ENCODE assay signal across 18 cellular contexts in the genomic region with DNA sequence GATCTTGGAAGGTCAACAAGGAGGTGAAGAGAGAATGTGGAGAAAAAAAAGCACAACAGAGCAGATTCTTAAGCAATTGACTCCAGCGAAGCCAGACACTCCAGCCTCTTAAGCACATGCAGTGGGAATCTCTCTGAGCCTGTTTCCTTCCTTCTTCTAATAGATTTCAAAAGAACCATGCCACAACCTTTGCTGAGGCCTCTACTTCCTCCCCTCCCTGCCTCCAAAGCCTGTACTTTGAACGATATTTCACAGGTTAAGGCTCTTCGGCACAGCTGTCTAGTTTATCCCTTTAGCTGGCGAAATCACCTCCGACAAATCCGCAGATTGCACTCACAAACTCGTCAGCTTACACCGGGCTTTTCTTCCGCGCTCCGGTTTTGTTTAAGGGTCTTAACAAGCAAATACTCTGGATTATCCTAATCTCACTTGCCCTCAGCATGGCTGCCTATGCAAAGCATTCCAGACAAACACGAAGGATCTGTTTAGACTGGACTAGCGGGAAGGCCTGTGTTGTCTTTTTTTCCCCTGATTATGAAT.
DNase-seq lines count a peak whose midpoint lies in the region; ATAC-seq, FAIRE-seq and TF ChIP-seq lines count a peak whose summit lies in the region.
"Had no signal": no experiment of that assay in that cellular context is flagged by ENCODE, and none has a peak within 500 bp of the region (broad histone marks: within the 10 kb centered on the region; RNA-seq: fewer than 3 reads in every experiment).

No MANE protein-coding gene starts in this region.

- no peaks in the 10 kb centered on the region for H3K79me2 ChIP-seq in HepG2 (ENCODE audit: insufficient read depth, low read length)

- CTCF ChIA-PET in HepG2 (lab: Yijun Ruan, JAX; ENCODE audit: low intra/inter-chr PET ratio, low total read pairs) = no interaction called here
- CTCF ChIA-PET in HEK293T (lab: Yijun Ruan, JAX) = no interaction called here

- in situ Hi-C loops in HepG2 (cut with HindIII; ENCODE audit: extremely low pct_ligation_motif_present, low pct_unique_long_range_greater_than_20kb) = no loop called here

- DNase-seq in HepG2 (ENCODE audit: low spot score) = no peak
- DNase-seq in right lobe of liver = no peak
- peak; percentile 1 for DNase-seq in NOMO-1 treated with dmso at 0.1 percent for 144 hours (lab: John Stamatoyannopoulos, UW; ENCODE audit: unreplicated experiment)
- peak; percentile 63 for DNase-seq in islet precursor cell
- no peak for DNase-seq in hepatic stellate cell (ENCODE audit: low spot score)
- DNase-seq in HEK293T (ENCODE audit: extremely low spot score) = no peak
- DNase-seq: 8988T; BE2C; CD8-positive, alpha-beta memory T cell; DMS 273 treated with DMSO at 0.1 percent for 48 hours; HCEC 1CT; NCI-H1048; NCI-H1436 treated with DMSO at 0.1 percent for 48 hours; NCI-H2029 treated with DMSO at 0.1 percent for 48 hours; SHP77 treated with DMSO at 0.1 percent for 48 hours had no signal

- TF ChIP-seq POLR2A in HepG2 (IDR thresholded peaks at IDR 0.05; ENCODE audit: insufficient read depth in 1 of 2, low read depth in 2 of 2, low read length in 2 of 2) = no peak
- TF ChIP-seq POLR2A in right lobe of liver (IDR thresholded peaks at IDR 0.05) = no peak

- 11% methylated on average over 13 of the region's 13 CpGs for WGBS in HepG2 (ENCODE audit: low lambda C conversion rate)
- 55% methylated on average over 13 of the region's 13 CpGs for WGBS in right lobe of liver (ENCODE audit: insufficient coverage, low coverage, low lambda C conversion rate, missing lambda C conversion rate)

- no peak overlapping the region for H3K9ac ChIP-seq in HepG2 (ENCODE audit: insufficient read depth, low read depth, low read length)

- H3K4me3 ChIP-seq in HepG2 (replicated peaks in 1 of 3; ENCODE audit: insufficient read depth in 1 of 3, low read depth in 2 of 3, low read length in 3 of 3) = no peak overlapping the region
- no peak overlapping the region for H3K4me3 ChIP-seq in right lobe of liver

- H3K9me3 ChIP-seq in HepG2 (ENCODE audit: low read length) (no peaks in the 10 kb centered on the region), right lobe of liver (no peaks in the 10 kb centered on the region)
- H3K9me3 ChIP-seq: BE2C had no signal

- POLR2A ChIA-PET in HepG2 (lab: Yijun Ruan, JAX) (no interaction called here), HEK293T (lab: Yijun Ruan, JAX) (no interaction called here)

- no peak overlapping the region for H3K27ac ChIP-seq in HepG2 (ENCODE audit: extremely low read length, insufficient read depth, low read length)
- no peak overlapping the region for H3K27ac ChIP-seq in right lobe of liver

- no peak for FAIRE-seq in HepG2 (lab: Jason Lieb, UNC)
- FAIRE-seq: GM12892 had no signal

- no peaks in the 10 kb centered on the region for H3K4me1 ChIP-seq in HepG2 (ENCODE audit: insufficient read depth, low read length)
- H3K4me1 ChIP-seq in right lobe of liver = no peaks in the 10 kb centered on the region

- peaks cover 5 to 77% of the 10 kb centered on the region in 2 experiments for H3K27me3 ChIP-seq in HepG2 (ENCODE audit: control insufficient read depth in 1 of 2, insufficient read depth in 2 of 2, low read length in 2 of 2)
- H3K27me3 ChIP-seq in right lobe of liver = no peaks in the 10 kb centered on the region
- H3K27me3 ChIP-seq: BE2C had no signal

- no peak for TF ChIP-seq CTCF in HepG2 (CRISPR knock-in tag; IDR thresholded peaks at IDR 0.05)
- no peak for TF ChIP-seq CTCF in right lobe of liver (IDR thresholded peaks at IDR 0.05)

- no peak overlapping the region for H3K4me2 ChIP-seq in HepG2 (ENCODE audit: low read depth, low read length)

- TF ChIP-seq EP300 in HepG2 (IDR thresholded peaks at IDR 0.05; ENCODE audit: low read depth in 2 of 2, low read length in 2 of 2) = no peak
- TF ChIP-seq EP300 in HepG2 (CRISPR knock-in tag; IDR thresholded peaks at IDR 0.05; ENCODE audit: borderline replicate concordance) = no peak

- intact Hi-C loops in HepG2 (cut with micrococcal nuclease; ENCODE audit: unreplicated experiment) = no loop called here
- intact Hi-C loops in right lobe of liver (cut with DNase I) = no loop called here

- H3K36me3 ChIP-seq in HepG2 (replicated peaks in 1 of 2; ENCODE audit: control insufficient read depth in 1 of 2, insufficient read depth in 2 of 2, low read length in 2 of 2) (no peaks in the 10 kb centered on the region), right lobe of liver (no peaks in the 10 kb centered on the region)

- no peak for TF ChIP-seq RAD21 in HepG2 (CRISPR knock-in tag; IDR thresholded peaks at IDR 0.05)

- no peaks in the 10 kb centered on the region for H4K20me1 ChIP-seq in HepG2 (ENCODE audit: insufficient read depth, low read length)

- ATAC-seq in HepG2 = no peak
- ATAC-seq in right lobe of liver = no peak
- no peak for ATAC-seq in GM19452 (IDR thresholded peaks at IDR 0.05; ENCODE audit: unreplicated experiment)
- no peak for ATAC-seq in GM19395 (IDR thresholded peaks at IDR 0.05; ENCODE audit: unreplicated experiment)

- peak overlapping the region; percentile 10 for H2AFZ ChIP-seq in HepG2 (ENCODE audit: low read length)

- BruUV-seq in HepG2 (replicated peaks; lab: Mats Ljungman, UMichigan) = no TSS peak

TF ChIP-seq in HepG2, 621 proteins besides CTCF, POLR2A, EP300 and RAD21 (continues in another document):
- no peak for TF ChIP-seq ZNF225 (CRISPR knock-in tag; IDR thresholded peaks at IDR 0.05)
- TF ChIP-seq, protein P1, sequence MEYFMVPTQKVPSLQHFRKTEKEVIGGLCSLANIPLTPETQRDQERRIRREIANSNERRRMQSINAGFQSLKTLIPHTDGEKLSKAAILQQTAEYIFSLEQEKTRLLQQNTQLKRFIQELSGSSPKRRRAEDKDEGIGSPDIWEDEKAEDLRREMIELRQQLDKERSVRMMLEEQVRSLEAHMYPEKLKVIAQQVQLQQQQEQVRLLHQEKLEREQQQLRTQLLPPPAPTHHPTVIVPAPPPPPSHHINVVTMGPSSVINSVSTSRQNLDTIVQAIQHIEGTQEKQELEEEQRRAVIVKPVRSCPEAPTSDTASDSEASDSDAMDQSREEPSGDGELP (IDR thresholded peaks at IDR 0.05; ENCODE audit: borderline replicate concordance, low read depth) = no peak
- TF ChIP-seq, protein P2, sequence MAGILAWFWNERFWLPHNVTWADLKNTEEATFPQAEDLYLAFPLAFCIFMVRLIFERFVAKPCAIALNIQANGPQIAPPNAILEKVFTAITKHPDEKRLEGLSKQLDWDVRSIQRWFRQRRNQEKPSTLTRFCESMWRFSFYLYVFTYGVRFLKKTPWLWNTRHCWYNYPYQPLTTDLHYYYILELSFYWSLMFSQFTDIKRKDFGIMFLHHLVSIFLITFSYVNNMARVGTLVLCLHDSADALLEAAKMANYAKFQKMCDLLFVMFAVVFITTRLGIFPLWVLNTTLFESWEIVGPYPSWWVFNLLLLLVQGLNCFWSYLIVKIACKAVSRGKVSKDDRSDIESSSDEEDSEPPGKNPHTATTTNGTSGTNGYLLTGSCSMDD (CRISPR knock-in tag; IDR thresholded peaks at IDR 0.05) = no peak
- no peak for TF ChIP-seq KAT7 (CRISPR knock-in tag; IDR thresholded peaks at IDR 0.05; ENCODE audit: borderline replicate concordance)
- no peak for TF ChIP-seq RFX3 (CRISPR knock-in tag; IDR thresholded peaks at IDR 0.05)
- no peak for TF ChIP-seq SAFB2 (CRISPR knock-in tag; IDR thresholded peaks at IDR 0.05; ENCODE audit: borderline replicate concordance, low read depth)
- TF ChIP-seq STAT5B (CRISPR knock-in tag; IDR thresholded peaks at IDR 0.05) = no peak

TF ChIP-seq in HEK293T, 16 proteins besides CTCF, POLR2A, EP300 and RAD21:
- TF ChIP-seq FOXK2 (IDR thresholded peaks at IDR 0.05) (no peak), PKNOX1 (IDR thresholded peaks at IDR 0.05) (no peak), CTBP1 (IDR thresholded peaks at IDR 0.05; ENCODE audit: borderline replicate concordance) (no peak), TARDBP (IDR thresholded peaks at IDR 0.05) (no peak), FOXA1 (IDR thresholded peaks at IDR 0.05) (no peak), HDGF (IDR thresholded peaks at IDR 0.05; ENCODE audit: borderline replicate concordance) (no peak), ELF4 (IDR thresholded peaks at IDR 0.05) (no peak), BHLHE40 (IDR thresholded peaks at IDR 0.05; ENCODE audit: borderline replicate concordance) (no peak), NFRKB (IDR thresholded peaks at IDR 0.05) (no peak), ARNT (IDR thresholded peaks at IDR 0.05) (no peak), L3MBTL2 (conservative IDR thresholded peaks at IDR 0.05) (no peak), FOXM1 (IDR thresholded peaks at IDR 0.05; ENCODE audit: borderline replicate concordance) (no peak), SUZ12 (IDR thresholded peaks at IDR 0.05) (no peak), ZNF384 (IDR thresholded peaks at IDR 0.05) (no peak), LEF1 (IDR thresholded peaks at IDR 0.05; ENCODE audit: borderline replicate concordance) (no peak), SP1 (IDR thresholded peaks at IDR 0.05) (no peak)

Comparison
In these comparisons a context has a peak if more than half of its experiments do, and no peak if none do; other contexts are left out.
1. DNase-seq: peak in NOMO-1 treated with dmso at 0.1 percent for 144 hours (single experiment) and islet precursor cell (single experiment); none in HepG2 (single experiment), right lobe of liver (0 of 3), hepatic stellate cell (single experiment) and HEK293T (single experiment).